Comparison of ENCODE assay signal across 22 cellular contexts in genomic region chr1:215459136-215459535, GRCh38.
A peak's percentile ranks its signal among the peaks of the same experiment; 100 is the strongest.
DNase-seq lines count a peak whose midpoint lies in the region; ATAC-seq, FAIRE-seq and TF ChIP-seq lines count a peak whose summit lies in the region.
"Had no signal": no experiment of that assay in that cellular context is flagged by ENCODE, and none has a peak within 500 bp of the region (broad histone marks: within the 10 kb centered on the region; RNA-seq: fewer than 3 reads in every experiment).

No MANE protein-coding gene starts in this region.

- H2BK20ac ChIP-seq in IMR-90 (ENCODE audit: low read depth, low read length), result no peak overlapping the region

- no peak for ATAC-seq in IMR-90 (ENCODE audit: low read depth)
- no peak for ATAC-seq in GM18873 (IDR thresholded peaks at IDR 0.05; ENCODE audit: low FRiP score, unreplicated experiment)
- ATAC-seq: CD8-positive, alpha-beta T cell; HCT116 had no signal

- TF ChIP-seq POLR2A in IMR-90 (IDR thresholded peaks at IDR 0.05; ENCODE audit: low read depth, low read length), result no peak

- H2AFZ ChIP-seq in IMR-90 (replicated peaks; ENCODE audit: low read length, poor library complexity) (no peak overlapping the region), Karpas-422 (ENCODE audit: low read length) (no peak overlapping the region)

- no peak overlapping the region for H3K14ac ChIP-seq in IMR-90 (replicated peaks; ENCODE audit: low read depth, low read length)

- no peak overlapping the region for H2AK5ac ChIP-seq in IMR-90 (ENCODE audit: low read depth, low read length)

- H4K5ac ChIP-seq in IMR-90 (ENCODE audit: low read depth, low read length), result no peak overlapping the region

- in situ Hi-C loops in IMR-90 (cut with MboI; ENCODE audit: low sequenced_read_pairs), result no loop called here

- POLR2A ChIA-PET in IMR-90 (lab: Charles Lee; ENCODE audit: unreplicated experiment), result interaction anchor here (0.6 kb wide), 1 partner anchor 20 kb away, joined by 3 read pairs; no protein-coding TSS in a partner anchor

- H3K4me3 ChIP-seq in AG10803 (ENCODE audit: low read length) (no peak overlapping the region), IMR-90 (ENCODE audit: insufficient read depth, low read depth, low read length) (no peak overlapping the region), bronchial epithelial cell (ENCODE audit: low read depth, low read length) (no peak overlapping the region), retinal pigment epithelial cell (ENCODE audit: low read length) (no peak overlapping the region), Karpas-422 (ENCODE audit: low read length) (no peak overlapping the region)
- H3K4me3 ChIP-seq: BLaER1 treated with 17β-estradiol and CSF1 and Interleukin-3, amounts not matched to agents 10 nM and 100 nM had no signal

- intact Hi-C loops in IMR-90 (cut with micrococcal nuclease), result loop anchor here (5.0 kb wide), 1 partner anchor 112 kb away; no protein-coding TSS in a partner anchor

- H3K4me1 ChIP-seq in IMR-90 (ENCODE audit: control insufficient read depth, insufficient read depth, low read length) (no peaks in the 10 kb centered on the region; the same call in 1 of the 2 replicates), Karpas-422 (ENCODE audit: low read length) (no peaks in the 10 kb centered on the region)
- H3K4me1 ChIP-seq: BLaER1 treated with 17β-estradiol and CSF1 and Interleukin-3, amounts not matched to agents 10 nM and 100 nM had no signal

- CTCF ChIA-PET in IMR-90 (lab: Yijun Ruan, JAX), result no interaction called here

- H2BK5ac ChIP-seq in IMR-90 (ENCODE audit: low read depth, low read length, poor library complexity, severe bottlenecking), result no peak overlapping the region

- no peak overlapping the region for H2AK9ac ChIP-seq in IMR-90 (replicated peaks; ENCODE audit: low read depth, low read length, poor library complexity)

- no peak for FAIRE-seq in bronchial epithelial cell (lab: Jason Lieb, UNC)
- FAIRE-seq: G401.6, GM12892, GM18507 had no signal

- BruUV-seq in IMR-90 (replicated peaks; lab: Mats Ljungman, UMichigan), result no TSS peak

- H2BK15ac ChIP-seq in IMR-90 (ENCODE audit: low read depth, low read length), result no peak overlapping the region

- DNase-seq in AG10803 (ENCODE audit: low read depth) (peak; percentile 12), IMR-90 (peak; percentile 4), bronchial epithelial cell (ENCODE audit: low read depth) (peak; percentile 8), retinal pigment epithelial cell (ENCODE audit: low read depth) (peak; percentile 11), NCI-H2171 treated with DMSO at 0.1 percent for 48 hours (lab: John Stamatoyannopoulos, UW) (no peak), Karpas-422 (no peak)
- DNase-seq: 8988T; Calu3; CD8-positive, alpha-beta T cell; DMS 273 treated with DMSO at 0.1 percent for 48 hours; DND-41; EL; GOT3; H7; HFFc6 had no signal

- H3K27ac ChIP-seq in IMR-90 (ENCODE audit: insufficient read depth, low read length) (no peak overlapping the region), Karpas-422 (ENCODE audit: low read length) (no peak overlapping the region)
- H3K27ac ChIP-seq: BLaER1 treated with 17β-estradiol and CSF1 and Interleukin-3, amounts not matched to agents 10 nM and 100 nM; HL-60 had no signal

- no peak overlapping the region for H2BK120ac ChIP-seq in IMR-90 (ENCODE audit: low read depth, low read length)

- H3K4me2 ChIP-seq in IMR-90 (ENCODE audit: low read depth, low read length), result no peak overlapping the region
- H3K4me2 ChIP-seq in Karpas-422 (ENCODE audit: low read depth, low read length, poor library complexity, severe bottlenecking), result no peak overlapping the region
- H3K4me2 ChIP-seq: BLaER1 treated with 17β-estradiol and CSF1 and Interleukin-3, amounts not matched to agents 10 nM and 100 nM had no signal

- no peak overlapping the region for H4K91ac ChIP-seq in IMR-90 (ENCODE audit: insufficient read depth, low read depth, low read length)

- H4K20me1 ChIP-seq in IMR-90 (ENCODE audit: insufficient read depth, low read length) (no peaks in the 10 kb centered on the region), Karpas-422 (ENCODE audit: insufficient read depth, low read depth, low read length) (no peaks in the 10 kb centered on the region)
- H4K20me1 ChIP-seq: BLaER1 treated with 17β-estradiol and CSF1 and Interleukin-3, amounts not matched to agents 10 nM and 100 nM had no signal

- no peaks in the 10 kb centered on the region for H3K9me3 ChIP-seq in IMR-90 (ENCODE audit: control insufficient read depth, insufficient read depth, low read length)
- no peaks in the 10 kb centered on the region for H3K9me3 ChIP-seq in Karpas-422 (ENCODE audit: low read length)
- H3K9me3 ChIP-seq: BLaER1 treated with 17β-estradiol and CSF1 and Interleukin-3, amounts not matched to agents 10 nM and 100 nM had no signal

- no CpG with 5 or more reads among the region's 2 CpGs for WGBS in IMR-90 (ENCODE audit: extremely low coverage in 2 of 2, insufficient read length in 1 of 2), 2 experiments

- H3K18ac ChIP-seq in IMR-90 (ENCODE audit: low read depth, low read length), result no peak overlapping the region

- H3K36me3 ChIP-seq in IMR-90 (ENCODE audit: control insufficient read depth, insufficient read depth, low read length), result no peaks in the 10 kb centered on the region
- H3K36me3 ChIP-seq in bronchial epithelial cell (ENCODE audit: control insufficient read depth, insufficient read depth, low read length), result no peaks in the 10 kb centered on the region
- no peaks in the 10 kb centered on the region for H3K36me3 ChIP-seq in Karpas-422 (ENCODE audit: insufficient read depth, low read length)
- H3K36me3 ChIP-seq: BLaER1 treated with 17β-estradiol and CSF1 and Interleukin-3, amounts not matched to agents 10 nM and 100 nM had no signal

- no peaks in the 10 kb centered on the region; the same call in 1 of the 2 replicates for H3K9me1 ChIP-seq in IMR-90 (ENCODE audit: insufficient read depth, low read length)

- H3K79me2 ChIP-seq in Karpas-422 (ENCODE audit: low read length), result no peaks in the 10 kb centered on the region

- H3K9ac ChIP-seq in IMR-90 (ENCODE audit: low read depth, low read length) (no peak overlapping the region), Karpas-422 (ENCODE audit: low read length) (no peak overlapping the region)
- H3K9ac ChIP-seq: BLaER1 treated with 17β-estradiol and CSF1 and Interleukin-3, amounts not matched to agents 10 nM and 100 nM had no signal

- no peaks in the 10 kb centered on the region for H3K9me2 ChIP-seq in Karpas-422 (replicated peaks; ENCODE audit: insufficient read depth, low read length)

- dilution Hi-C loops in IMR-90 (cut with HindIII; ENCODE audit: low sequenced_read_pairs, unreplicated experiment), result no loop called here

- no peak for TF ChIP-seq RAD21 in IMR-90 (IDR thresholded peaks at IDR 0.05; ENCODE audit: low read length)

- H3K4ac ChIP-seq in IMR-90 (ENCODE audit: low read depth, low read length), result no peak overlapping the region

- H3K27me3 ChIP-seq in IMR-90 (ENCODE audit: control insufficient read depth, insufficient read depth, low read length), result no peaks in the 10 kb centered on the region
- no peaks in the 10 kb centered on the region for H3K27me3 ChIP-seq in bronchial epithelial cell (ENCODE audit: control insufficient read depth, insufficient read depth, low read length)
- H3K27me3 ChIP-seq in Karpas-422 (ENCODE audit: low read length), result no peaks in the 10 kb centered on the region
- H3K27me3 ChIP-seq: BLaER1 treated with 17β-estradiol and CSF1 and Interleukin-3, amounts not matched to agents 10 nM and 100 nM had no signal

- no peaks in the 10 kb centered on the region for H3K79me1 ChIP-seq in IMR-90 (ENCODE audit: low read depth in 1 of 2, low read length in 2 of 2)

- no peak overlapping the region for H3K56ac ChIP-seq in IMR-90 (ENCODE audit: extremely low read depth, insufficient read depth, low read length)

- H3K23ac ChIP-seq in IMR-90 (ENCODE audit: low read depth, low read length), result no peak overlapping the region

- H4K8ac ChIP-seq in IMR-90 (ENCODE audit: low read depth in 2 of 2, low read length in 2 of 2), result no peak overlapping the region

- no peak for TF ChIP-seq CTCF in AG10803 (conservative IDR thresholded peaks at IDR 0.05; ENCODE audit: low read length)
- TF ChIP-seq CTCF in IMR-90 (conservative IDR thresholded peaks at IDR 0.05; ENCODE audit: low read depth, low read length), result no peak
- TF ChIP-seq CTCF in bronchial epithelial cell (IDR thresholded peaks at IDR 0.05; ENCODE audit: insufficient read depth, low read length, severe bottlenecking), result no peak
- no peak for TF ChIP-seq CTCF in retinal pigment epithelial cell (conservative IDR thresholded peaks at IDR 0.05; ENCODE audit: low read depth, low read length)

TF ChIP-seq in IMR-90, 13 proteins besides CTCF, POLR2A, EP300 and RAD21 (continues in another document):
- TF ChIP-seq FOS (IDR thresholded peaks at IDR 0.05; ENCODE audit: low read depth, low read length) (no peak), ELK1 (IDR thresholded peaks at IDR 0.05; ENCODE audit: borderline replicate concordance, low read depth, low read length) (no peak), SMC3 (IDR thresholded peaks at IDR 0.05; ENCODE audit: low read depth, low read length) (no peak), MXI1 (IDR thresholded peaks at IDR 0.05; ENCODE audit: borderline replicate concordance, low read depth, low read length) (no peak), RCOR1 (IDR thresholded peaks at IDR 0.05; ENCODE audit: insufficient replicate concordance, low read length) (no peak), NFE2L2 (IDR thresholded peaks at IDR 0.05; ENCODE audit: low read depth, low read length) (no peak), MAZ (IDR thresholded peaks at IDR 0.05; ENCODE audit: borderline replicate concordance, low read depth, low read length) (no peak), RFX5 (IDR thresholded peaks at IDR 0.05; ENCODE audit: low read depth, low read length) (no peak), MAFK (IDR thresholded peaks at IDR 0.05; ENCODE audit: low read depth, low read length) (no peak), CEBPB (IDR thresholded peaks at IDR 0.05; ENCODE audit: low read depth, low read length) (no peak), BHLHE40 (IDR thresholded peaks at IDR 0.05; ENCODE audit: low read depth, low read length) (no peak), CHD1 (IDR thresholded peaks at IDR 0.05; ENCODE audit: low read depth, low read length) (no peak)

Comparison
In these comparisons a context has a peak if more than half of its experiments do, and no peak if none do; other contexts are left out.
1. DNase-seq: peak in AG10803 (single experiment), IMR-90 (single experiment), bronchial epithelial cell (single experiment) and retinal pigment epithelial cell (single experiment); none in NCI-H2171 treated with DMSO at 0.1 percent for 48 hours (single experiment) and Karpas-422 (single experiment).